Comparison of ENCODE assay signal across 12 cellular contexts in genomic region chr10:131452926-131453771, GRCh38.
DNase-seq lines count a peak whose midpoint lies in the region; ATAC-seq and TF ChIP-seq lines count a peak whose summit lies in the region.
"Had no signal": no experiment of that assay in that cellular context is flagged by ENCODE, and none has a peak within 500 bp of the region (broad histone marks: within the 10 kb centered on the region; RNA-seq: fewer than 3 reads in every experiment).

No MANE protein-coding gene starts in this region.

- no peaks in the 10 kb centered on the region for H3K27me3 ChIP-seq in right atrium auricular region
- no peaks in the 10 kb centered on the region for H3K27me3 ChIP-seq in naive thymus-derived CD4-positive, alpha-beta T cell (ENCODE audit: control insufficient read depth in 2 of 2, insufficient read depth in 2 of 2, low read length in 2 of 2)
- peaks cover 0 to 9% (median 4%) of the 10 kb centered on the region in 4 donors for H3K27me3 ChIP-seq in upper lobe of left lung
- H3K27me3 ChIP-seq: ascending aorta had no signal

- H3K9me3 ChIP-seq in right atrium auricular region (no peaks in the 10 kb centered on the region), upper lobe of left lung (no peaks in the 10 kb centered on the region)
- no peaks in the 10 kb centered on the region for H3K9me3 ChIP-seq in naive thymus-derived CD4-positive, alpha-beta T cell (ENCODE audit: control insufficient read depth in 2 of 3, low read length in 3 of 3)
- H3K9me3 ChIP-seq: ascending aorta, MG63 had no signal

- H3K27ac ChIP-seq in right atrium auricular region (no peak overlapping the region), upper lobe of left lung (no peak overlapping the region)
- no peak overlapping the region for H3K27ac ChIP-seq in naive thymus-derived CD4-positive, alpha-beta T cell (ENCODE audit: low read depth, low read length)
- H3K27ac ChIP-seq: ascending aorta had no signal

- TF ChIP-seq CTCF in right atrium auricular region (IDR thresholded peaks at IDR 0.05): no peak
- TF ChIP-seq CTCF in upper lobe of left lung (IDR thresholded peaks at IDR 0.05): no peak

- CTCF ChIA-PET in naive thymus-derived CD4-positive, alpha-beta T cell (lab: Charles Lee): no interaction called here

- no peak for TF ChIP-seq POLR2A in upper lobe of left lung (IDR thresholded peaks at IDR 0.05)

- 31 to 72% methylated on average over 12 to 38 of the region's 38 CpGs for WGBS in upper lobe of left lung, 2 donors

- peak overlapping the region; percentile 41 for H3K4me3 Mint-ChIP-seq in activated naive CD8-positive, alpha-beta T cell
- no peak overlapping the region for H3K4me3 Mint-ChIP-seq in activated naive CD8-positive, alpha-beta T cell treated with anti-CD3 and anti-CD28 coated beads, Interleukin-2, amount 50 U/mL, for 24 hours
- peak overlapping the region in 7 of 10 donors; percentile 7 to 81 (median 50) for H3K4me3 Mint-ChIP-seq in naive thymus-derived CD4-positive, alpha-beta T cell
- H3K4me3 Mint-ChIP-seq: activated CD8-positive, alpha-beta T cell treated with anti-CD3 and anti-CD28 coated beads for 36 hours; stimulated activated naive CD8-positive, alpha-beta T cell treated with anti-CD3 and anti-CD28 coated beads, Interleukin-15, Interleukin-2, amounts not matched to agents 100 ng/mL and 50 ng/mL, for 24 hours had no signal

- peaks cover 4% of the 10 kb centered on the region for H3K4me1 Mint-ChIP-seq in activated naive CD8-positive, alpha-beta T cell (ENCODE audit: low read depth)
- no peaks in the 10 kb centered on the region for H3K4me1 Mint-ChIP-seq in activated naive CD8-positive, alpha-beta T cell treated with anti-CD3 and anti-CD28 coated beads, Interleukin-2, amount 50 U/mL, for 24 hours
- peaks cover 0 to 14% (median 4%) of the 10 kb centered on the region in 7 donors for H3K4me1 Mint-ChIP-seq in naive thymus-derived CD4-positive, alpha-beta T cell

- TF ChIP-seq EP300 in upper lobe of left lung (IDR thresholded peaks at IDR 0.05): no peak

- intact Hi-C loops in naive thymus-derived CD4-positive, alpha-beta T cell (cut with micrococcal nuclease): loop anchor here in 1 of 2 donors (5.0 to 10.0 kb wide), 2 partner anchors 334 to 572 kb away; no protein-coding TSS in a partner anchor

- no peaks in the 10 kb centered on the region for H3K9me3 Mint-ChIP-seq in activated naive CD8-positive, alpha-beta T cell (ENCODE audit: low read depth)
- no peaks in the 10 kb centered on the region for H3K9me3 Mint-ChIP-seq in activated naive CD8-positive, alpha-beta T cell treated with anti-CD3 and anti-CD28 coated beads, Interleukin-2, amount 50 U/mL, for 24 hours
- H3K9me3 Mint-ChIP-seq in naive thymus-derived CD4-positive, alpha-beta T cell: peaks cover 0 to 1% (median 0%) of the 10 kb centered on the region in 11 donors
- H3K9me3 Mint-ChIP-seq: activated CD8-positive, alpha-beta T cell treated with anti-CD3 and anti-CD28 coated beads for 36 hours; stimulated activated naive CD8-positive, alpha-beta T cell treated with anti-CD3 and anti-CD28 coated beads, Interleukin-15, Interleukin-2, amounts not matched to agents 100 ng/mL and 50 ng/mL, for 24 hours had no signal

- POLR2A ChIA-PET in naive thymus-derived CD4-positive, alpha-beta T cell (lab: Charles Lee): interaction anchor here (0.6 kb wide), 1 partner anchor 601 kb away, joined by 3 read pairs; no protein-coding TSS in a partner anchor

- H3K36me3 ChIP-seq in right atrium auricular region: no peaks in the 10 kb centered on the region
- H3K36me3 ChIP-seq in naive thymus-derived CD4-positive, alpha-beta T cell (ENCODE audit: control insufficient read depth in 2 of 3, insufficient read depth in 3 of 3, low read length in 3 of 3): no peaks in the 10 kb centered on the region
- H3K36me3 ChIP-seq in upper lobe of left lung: no peaks in the 10 kb centered on the region
- H3K36me3 ChIP-seq: ascending aorta, MG63 had no signal

- peak overlapping the region; percentile 2 to 38 for H3K4me3 ChIP-seq in right atrium auricular region
- no peak overlapping the region for H3K4me3 ChIP-seq in naive thymus-derived CD4-positive, alpha-beta T cell (ENCODE audit: low read length)
- peak overlapping the region in 2 of 4 donors; percentile 17 to 19 for H3K4me3 ChIP-seq in upper lobe of left lung
- H3K4me3 ChIP-seq: ascending aorta, MG63 had no signal

- peaks cover 9% of the 10 kb centered on the region for H3K27me3 Mint-ChIP-seq in activated naive CD8-positive, alpha-beta T cell
- peaks cover 19% of the 10 kb centered on the region for H3K27me3 Mint-ChIP-seq in activated naive CD8-positive, alpha-beta T cell treated with anti-CD3 and anti-CD28 coated beads, Interleukin-2, amount 50 U/mL, for 24 hours
- peaks cover 14 to 50% (median 18%) of the 10 kb centered on the region in 5 donors for H3K27me3 Mint-ChIP-seq in naive thymus-derived CD4-positive, alpha-beta T cell

- H3K4me1 ChIP-seq in right atrium auricular region (peaks cover 0 to 11% of the 10 kb centered on the region in 2 donors), upper lobe of left lung (peaks cover 5 to 10% (median 7%) of the 10 kb centered on the region in 4 donors)
- H3K4me1 ChIP-seq in naive thymus-derived CD4-positive, alpha-beta T cell (ENCODE audit: control insufficient read depth in 2 of 2, insufficient read depth in 2 of 2, low read length in 2 of 2): no peaks in the 10 kb centered on the region
- H3K4me1 ChIP-seq: ascending aorta had no signal

- ATAC-seq in activated naive CD8-positive, alpha-beta T cell treated with anti-CD3 and anti-CD28 coated beads, Interleukin-2, amount 50 U/mL, for 24 hours: no peak
- no peak for ATAC-seq in naive thymus-derived CD4-positive, alpha-beta T cell
- ATAC-seq in upper lobe of left lung (ENCODE audit: low FRiP score in 2 of 2): peak; percentile 38 to 44
- no peak for ATAC-seq in GM19351 (IDR thresholded peaks at IDR 0.05; ENCODE audit: unreplicated experiment)

- no peak overlapping the region for H3K27ac Mint-ChIP-seq in activated naive CD8-positive, alpha-beta T cell
- H3K27ac Mint-ChIP-seq in activated naive CD8-positive, alpha-beta T cell treated with anti-CD3 and anti-CD28 coated beads, Interleukin-2, amount 50 U/mL, for 24 hours: no peak overlapping the region
- H3K27ac Mint-ChIP-seq in naive thymus-derived CD4-positive, alpha-beta T cell: no peak overlapping the region
- H3K27ac Mint-ChIP-seq: activated CD8-positive, alpha-beta T cell treated with anti-CD3 and anti-CD28 coated beads for 36 hours; stimulated activated naive CD8-positive, alpha-beta T cell treated with anti-CD3 and anti-CD28 coated beads, Interleukin-15, Interleukin-2, amounts not matched to agents 100 ng/mL and 50 ng/mL, for 24 hours had no signal

- no peak for DNase-seq in activated naive CD8-positive, alpha-beta T cell treated with anti-CD3 and anti-CD28 coated beads, Interleukin-2, amount 50 U/mL, for 24 hours
- DNase-seq in right atrium auricular region (ENCODE audit: low spot score) (no peak), upper lobe of left lung (no peak), NAMALWA (ENCODE audit: low spot score) (no peak)
- no peak for DNase-seq in naive thymus-derived CD4-positive, alpha-beta T cell
- DNase-seq in activated naive CD4-positive, alpha-beta T cell treated with anti-CD3 and anti-CD28 coated beads, Interleukin-2, amount 50 U/mL, for 16 hours: no peak

- no peaks in the 10 kb centered on the region for H3K36me3 Mint-ChIP-seq in activated naive CD8-positive, alpha-beta T cell
- H3K36me3 Mint-ChIP-seq in activated naive CD8-positive, alpha-beta T cell treated with anti-CD3 and anti-CD28 coated beads, Interleukin-2, amount 50 U/mL, for 24 hours (ENCODE audit: low read depth): no peaks in the 10 kb centered on the region
- no peaks in the 10 kb centered on the region for H3K36me3 Mint-ChIP-seq in naive thymus-derived CD4-positive, alpha-beta T cell

Comparison
In these comparisons a context has a peak if more than half of its experiments do, and no peak if none do; other contexts are left out.
1. ATAC-seq: peak in upper lobe of left lung (2 of 2); none in activated naive CD8-positive, alpha-beta T cell treated with anti-CD3 and anti-CD28 coated beads, Interleukin-2, amount 50 U/mL, for 24 hours (single experiment), naive thymus-derived CD4-positive, alpha-beta T cell (single experiment) and GM19351 (single experiment).